In genomic region chr15:39976291-39977274, GRCh38 we compare ENCODE assay signal across 8 cellular contexts. TPM values are rescaled to one million over a fixed set of nuclear protein-coding genes. Genes with fewer than 3 reads are reported as not detected.
DNase-seq lines count a peak whose midpoint lies in the region; ATAC-seq and TF ChIP-seq lines count a peak whose summit lies in the region.

No MANE protein-coding gene starts in this region.

- no peaks in the 10 kb centered on the region for H3K9me3 ChIP-seq in mucosa of descending colon
- no peaks in the 10 kb centered on the region for H3K9me3 ChIP-seq in vagina

- peak overlapping the region; percentile 36 for H3K4me3 Mint-ChIP-seq in activated naive CD4-positive, alpha-beta T cell treated with anti-CD3 and anti-CD28 coated beads for 36 hours
- no peak overlapping the region for H3K4me3 Mint-ChIP-seq in activated CD4-positive, alpha-beta memory T cell treated with anti-CD3 and anti-CD28 coated beads for 36 hours

- H3K36me3 ChIP-seq in mucosa of descending colon (ENCODE audit: low read depth) (no peaks in the 10 kb centered on the region), vagina (peaks cover 0 to 14% of the 10 kb centered on the region in 2 donors)

- intact Hi-C loops in activated naive CD4-positive, alpha-beta T cell treated with anti-CD3 and anti-CD28 coated beads for 36 hours (cut with micrococcal nuclease) = loop anchor here (2.0 kb wide), 1 partner anchor 190 kb away; no protein-coding TSS in a partner anchor
- intact Hi-C loops in activated CD4-positive, alpha-beta memory T cell treated with anti-CD3 and anti-CD28 coated beads for 36 hours (cut with micrococcal nuclease) = no loop called here
- intact Hi-C loops in mucosa of descending colon (cut with DNase I, micrococcal nuclease) = no loop called here
- intact Hi-C loops in vagina (cut with DNase I) = no loop called here

- H3K27ac Mint-ChIP-seq in activated naive CD4-positive, alpha-beta T cell treated with anti-CD3 and anti-CD28 coated beads for 36 hours = no peak overlapping the region
- no peak overlapping the region for H3K27ac Mint-ChIP-seq in activated CD4-positive, alpha-beta memory T cell treated with anti-CD3 and anti-CD28 coated beads for 36 hours
- peak overlapping the region in 1 of 2 donors; percentile 61 for H3K27ac Mint-ChIP-seq in activated naive CD4-positive, alpha-beta T cell treated with anti-CD3 and anti-CD28 coated beads, Interleukin-2, amount 50 U/mL, for 72 hours

- peak; percentile 97 for ATAC-seq in mucosa of descending colon
- no peak for ATAC-seq in activated naive CD4-positive, alpha-beta T cell treated with anti-CD3 and anti-CD28 coated beads, Interleukin-2, amount 50 U/mL, for 72 hours

- H3K27me3 Mint-ChIP-seq in activated naive CD4-positive, alpha-beta T cell treated with anti-CD3 and anti-CD28 coated beads for 36 hours (ENCODE audit: low read depth) = no peaks in the 10 kb centered on the region
- no peaks in the 10 kb centered on the region for H3K27me3 Mint-ChIP-seq in activated CD4-positive, alpha-beta memory T cell treated with anti-CD3 and anti-CD28 coated beads for 36 hours

- H3K4me1 ChIP-seq in mucosa of descending colon (ENCODE audit: low read depth) (no peaks in the 10 kb centered on the region), vagina (peaks cover 10% of the 10 kb centered on the region)

- TF ChIP-seq POLR2A in vagina (IDR thresholded peaks at IDR 0.05) = no peak

- peak overlapping the region; percentile 73 for H3K27ac ChIP-seq in vagina

- TF ChIP-seq CTCF in fibroblast of mammary gland (conservative IDR thresholded peaks at IDR 0.05; ENCODE audit: control insufficient read depth, insufficient read depth, low read depth, low read length) (peak; percentile 51), mucosa of descending colon (IDR thresholded peaks at IDR 0.05) (no peak), vagina (IDR thresholded peaks at IDR 0.05) (peak in 2 of 3 experiments; percentile 21 to 79)

- CTCF ChIA-PET in activated naive CD4-positive, alpha-beta T cell treated with anti-CD3 and anti-CD28 coated beads for 36 hours (lab: Charles Lee) = no interaction called here
- CTCF ChIA-PET in activated CD4-positive, alpha-beta memory T cell treated with anti-CD3 and anti-CD28 coated beads for 36 hours (lab: Charles Lee) = interaction anchor here (0.7 kb wide), 1 partner anchor 42 kb away, joined by 3 read pairs; no protein-coding TSS in a partner anchor

- no peaks in the 10 kb centered on the region for H3K9me3 Mint-ChIP-seq in activated naive CD4-positive, alpha-beta T cell treated with anti-CD3 and anti-CD28 coated beads for 36 hours
- H3K9me3 Mint-ChIP-seq in activated CD4-positive, alpha-beta memory T cell treated with anti-CD3 and anti-CD28 coated beads for 36 hours = no peaks in the 10 kb centered on the region
- H3K9me3 Mint-ChIP-seq in activated naive CD4-positive, alpha-beta T cell treated with anti-CD3 and anti-CD28 coated beads, Interleukin-2, amount 50 U/mL, for 72 hours = no peaks in the 10 kb centered on the region

- H3K4me3 ChIP-seq in fibroblast of mammary gland (ENCODE audit: control insufficient read depth, low read depth, low read length) = peak overlapping the region; percentile 37
- no peak overlapping the region for H3K4me3 ChIP-seq in mucosa of descending colon
- H3K4me3 ChIP-seq in vagina = peak overlapping the region; percentile 51 to 61

- POLR2A ChIA-PET in activated CD4-positive, alpha-beta memory T cell treated with anti-CD3 and anti-CD28 coated beads for 36 hours (lab: Charles Lee) = interaction anchor here (0.6 kb wide), 1 partner anchor 194 kb away, joined by 3 read pairs; no protein-coding TSS in a partner anchor

- peak; percentile 11 for DNase-seq in activated naive CD4-positive, alpha-beta T cell treated with anti-CD3 and anti-CD28 coated beads for 36 hours
- no peak for DNase-seq in activated naive CD4-positive, alpha-beta T cell treated with anti-CD3 and anti-CD28 coated beads, Interleukin-2, amount 50 U/mL, for 16 hours
- peak; percentile 17 for DNase-seq in activated CD4-positive, alpha-beta memory T cell treated with anti-CD3 and anti-CD28 coated beads for 36 hours
- DNase-seq in fibroblast of mammary gland (ENCODE audit: low read depth) (peak; percentile 60), mucosa of descending colon (peak; percentile 55 to 72 (median 68)), vagina (ENCODE audit: extremely low spot score in 2 of 2) (no peak), AML-193 (lab: John Stamatoyannopoulos, UW) (no peak)
- no peak for DNase-seq in activated naive CD4-positive, alpha-beta T cell treated with anti-CD3 and anti-CD28 coated beads, Interleukin-2, amount 50 U/mL, for 72 hours (ENCODE audit: low spot score in 2 of 2)

- peaks cover 12% of the 10 kb centered on the region for H3K36me3 Mint-ChIP-seq in activated naive CD4-positive, alpha-beta T cell treated with anti-CD3 and anti-CD28 coated beads for 36 hours (ENCODE audit: low read depth)
- H3K36me3 Mint-ChIP-seq in activated CD4-positive, alpha-beta memory T cell treated with anti-CD3 and anti-CD28 coated beads for 36 hours = peaks cover 15% of the 10 kb centered on the region
- peaks cover 0 to 10% of the 10 kb centered on the region in 2 donors for H3K36me3 Mint-ChIP-seq in activated naive CD4-positive, alpha-beta T cell treated with anti-CD3 and anti-CD28 coated beads, Interleukin-2, amount 50 U/mL, for 72 hours

- no peaks in the 10 kb centered on the region for H3K4me1 Mint-ChIP-seq in activated naive CD4-positive, alpha-beta T cell treated with anti-CD3 and anti-CD28 coated beads for 36 hours (ENCODE audit: low read depth)
- no peaks in the 10 kb centered on the region for H3K4me1 Mint-ChIP-seq in activated CD4-positive, alpha-beta memory T cell treated with anti-CD3 and anti-CD28 coated beads for 36 hours (ENCODE audit: low read depth)

- H3K27me3 ChIP-seq in vagina = no peaks in the 10 kb centered on the region

RNA-seq across cellular contexts. Expression of gene EIF2AK4, which starts 42.7 kb away (rescaled TPM):
- total RNA-seq in activated naive CD4-positive, alpha-beta T cell treated with anti-CD3 and anti-CD28 coated beads for 36 hours = 10 to 100 TPM; 27.4 to 27.6 TPM
- total RNA-seq in activated CD4-positive, alpha-beta memory T cell treated with anti-CD3 and anti-CD28 coated beads for 36 hours = 10 to 100 TPM; 34.5 to 36.4 TPM
- total RNA-seq in mucosa of descending colon (10 to 100 TPM; 17.3 to 31.2 (median 23.9) TPM), vagina (36.8 TPM)
- total RNA-seq in activated naive CD4-positive, alpha-beta T cell treated with anti-CD3 and anti-CD28 coated beads, Interleukin-2, amount 50 U/mL, for 72 hours = 10 to 100 TPM; 32.1 to 39.0 TPM

RNA-seq across cellular contexts. Expression of gene GPR176, which starts 56.5 kb away (rescaled TPM):
- total RNA-seq in activated naive CD4-positive, alpha-beta T cell treated with anti-CD3 and anti-CD28 coated beads for 36 hours = under 1 TPM; 0.17 to 0.24 TPM
- total RNA-seq in activated CD4-positive, alpha-beta memory T cell treated with anti-CD3 and anti-CD28 coated beads for 36 hours = under 1 TPM; 0.21 to 0.27 TPM
- total RNA-seq in mucosa of descending colon (1 to 10 TPM in 2 of 3 donors, under 1 TPM in 1; 0.32 to 4.9 (median 1.2) TPM), vagina (5.4 TPM)
- total RNA-seq in activated naive CD4-positive, alpha-beta T cell treated with anti-CD3 and anti-CD28 coated beads, Interleukin-2, amount 50 U/mL, for 72 hours = under 1 TPM; 0.41 to 0.47 TPM

Comparison
In these comparisons a context has a peak if more than half of its experiments do, and no peak if none do; other contexts are left out.
1. DNase-seq: peak in activated naive CD4-positive, alpha-beta T cell treated with anti-CD3 and anti-CD28 coated beads for 36 hours (single experiment), activated CD4-positive, alpha-beta memory T cell treated with anti-CD3 and anti-CD28 coated beads for 36 hours (single experiment), fibroblast of mammary gland (single experiment) and mucosa of descending colon (3 of 3); none in activated naive CD4-positive, alpha-beta T cell treated with anti-CD3 and anti-CD28 coated beads, Interleukin-2, amount 50 U/mL, for 16 hours (single experiment), vagina (0 of 2), AML-193 (0 of 2) and activated naive CD4-positive, alpha-beta T cell treated with anti-CD3 and anti-CD28 coated beads, Interleukin-2, amount 50 U/mL, for 72 hours (0 of 2).